8 cellular contexts compared by ENCODE assay signal in the genomic region with DNA sequence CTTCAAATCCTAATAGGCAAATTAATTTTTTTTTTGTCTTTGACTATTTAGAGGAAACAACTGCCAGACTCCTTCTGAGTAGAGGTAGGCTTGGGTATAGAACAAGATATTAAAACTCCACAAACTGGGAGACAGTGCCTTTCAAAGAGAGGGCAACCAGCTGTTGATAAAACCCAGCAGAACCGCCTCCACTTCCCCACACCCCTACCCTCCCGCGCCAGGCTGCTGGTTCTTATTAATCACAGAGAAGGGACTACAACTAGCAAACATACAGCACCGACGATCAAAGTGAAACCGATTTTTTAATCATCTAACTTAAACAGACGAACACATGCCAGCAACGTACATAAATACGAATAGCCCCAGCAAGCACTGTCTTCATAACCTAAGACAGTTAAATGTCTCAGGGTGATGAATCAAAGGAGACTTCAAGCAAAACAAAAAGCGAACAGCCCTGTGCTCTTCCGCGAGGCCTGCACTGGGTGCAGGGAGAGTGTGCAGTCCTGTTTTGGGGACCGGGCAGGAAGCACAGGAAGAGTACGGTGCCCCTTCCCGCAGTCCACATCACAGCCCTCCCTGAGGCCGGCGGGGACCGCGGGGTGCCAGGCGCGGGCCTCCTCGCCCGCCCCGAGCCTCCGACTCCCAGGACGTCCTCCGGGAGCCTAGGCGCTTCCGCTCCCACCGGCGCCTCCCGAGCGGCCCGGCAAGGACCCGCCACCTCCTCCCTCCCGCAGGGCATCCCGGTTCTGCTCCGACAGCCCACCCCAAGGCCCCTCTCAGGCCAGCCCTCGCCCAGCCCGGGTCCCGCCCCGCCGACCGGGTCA.
A peak's percentile ranks its signal among the peaks of the same experiment; 100 is the strongest.
DNase-seq lines count a peak whose midpoint lies in the region; FAIRE-seq and TF ChIP-seq lines count a peak whose summit lies in the region.

No MANE protein-coding gene starts in this region.

- peak overlapping the region; percentile 35 for H2BK5ac ChIP-seq in mesenchymal stem cell (ENCODE audit: low read depth, low read length, poor library complexity, severe bottlenecking)

- H3K4ac ChIP-seq in mesenchymal stem cell (ENCODE audit: low read depth in 1 of 2, low read length in 2 of 2), result peak overlapping the region; percentile 13 to 93

- no peak overlapping the region for H2AK5ac ChIP-seq in mesenchymal stem cell (ENCODE audit: low read length, severe bottlenecking)

- no peak for FAIRE-seq in H54 (lab: Jason Lieb, UNC)

- H3K36me3 ChIP-seq in effector memory CD4-positive, alpha-beta T cell (ENCODE audit: control insufficient read depth, insufficient read depth, low read length), result no peaks in the 10 kb centered on the region
- H3K36me3 ChIP-seq in mesenchymal stem cell (ENCODE audit: control insufficient read depth in 1 of 2, insufficient read depth in 2 of 2, low read depth in 1 of 2, low read length in 2 of 2), result no peaks in the 10 kb centered on the region

- H4K8ac ChIP-seq in mesenchymal stem cell (ENCODE audit: low read length), result peak overlapping the region; percentile 84

- H3K9ac ChIP-seq in mesenchymal stem cell (ENCODE audit: low read length), result peak overlapping the region; percentile 91

- peak overlapping the region; percentile 61 to 85 for H3K18ac ChIP-seq in mesenchymal stem cell (ENCODE audit: low read depth in 1 of 2, low read length in 2 of 2)

- H3K4me3 ChIP-seq in GM12865 (ENCODE audit: low read depth, low read length) (peak overlapping the region; percentile 67), mesenchymal stem cell (ENCODE audit: insufficient read depth in 1 of 2, low read depth in 1 of 2, low read length in 2 of 2) (peak overlapping the region; percentile 81 to 86)
- peak overlapping the region; percentile 87 for H3K4me3 ChIP-seq in effector memory CD4-positive, alpha-beta T cell (ENCODE audit: insufficient read depth, low read depth, low read length, poor library complexity, severe bottlenecking)

- no peaks in the 10 kb centered on the region for H3K27me3 ChIP-seq in effector memory CD4-positive, alpha-beta T cell (replicated peaks; ENCODE audit: control insufficient read depth, insufficient read depth, low read length, poor library complexity, severe bottlenecking)
- H3K27me3 ChIP-seq in mesenchymal stem cell (ENCODE audit: control insufficient read depth in 1 of 2, insufficient read depth in 1 of 2, low read length in 2 of 2), result no peaks in the 10 kb centered on the region

- no peak overlapping the region for H3K23ac ChIP-seq in mesenchymal stem cell (ENCODE audit: low read length in 2 of 2)

- TF ChIP-seq POLR2A in H54 (IDR thresholded peaks at IDR 0.05; ENCODE audit: low read depth, low read length), result 0 out of 2 replicates have a peak, but pooled peaks have one; percentile 19

- DNase-seq in GM12865 (ENCODE audit: low read depth) (peak; percentile 40), H54 (ENCODE audit: insufficient read length, low spot score) (peak; percentile 68), LoVo (ENCODE audit: low spot score) (peak; percentile 18), mesenchymal stem cell (peak; percentile 84), NOMO-1 treated with DMSO at 0.1 percent for 48 hours (lab: John Stamatoyannopoulos, UW; ENCODE audit: unreplicated experiment) (no peak)
- peak; percentile 56 for DNase-seq in activated CD4-positive, alpha-beta T cell treated with anti-CD3 and anti-CD28 coated beads, Interleukin-2, amount 50 U/mL, for 4 hours
- peak in 1 of 3 donors; percentile 5 for DNase-seq in effector memory CD4-positive, alpha-beta T cell
- peak; percentile 42 to 45 for DNase-seq in stimulated activated CD8-positive, alpha-beta memory T cell treated with anti-CD3 and anti-CD28 coated beads, Interleukin-7, amount 100 ng/mL, for 4 hours (ENCODE audit: low read depth in 2 of 2)

- peak overlapping the region; percentile 86 for H2BK15ac ChIP-seq in mesenchymal stem cell (ENCODE audit: low read depth, poor library complexity, severe bottlenecking)

- H3K79me1 ChIP-seq in mesenchymal stem cell (replicated peaks; ENCODE audit: low read length, poor library complexity, severe bottlenecking), result peaks cover 11% of the 10 kb centered on the region

- peak overlapping the region; percentile 27 for H2BK120ac ChIP-seq in mesenchymal stem cell (ENCODE audit: low read depth, low read length)

- H2BK12ac ChIP-seq in mesenchymal stem cell (ENCODE audit: low read length in 2 of 2), result peak overlapping the region in 1 of 2 experiments; percentile 42

- H4K91ac ChIP-seq in mesenchymal stem cell (ENCODE audit: low read length), result peak overlapping the region; percentile 57

- no peaks in the 10 kb centered on the region for H3K9me3 ChIP-seq in effector memory CD4-positive, alpha-beta T cell (ENCODE audit: control insufficient read depth, low read length)
- H3K9me3 ChIP-seq in mesenchymal stem cell (ENCODE audit: control insufficient read depth, low read length), result no peaks in the 10 kb centered on the region

- TF ChIP-seq CTCF in GM12865 (IDR thresholded peaks at IDR 0.05; ENCODE audit: insufficient read depth, low read depth, low read length, missing control alignments), result no peak

- H2AFZ ChIP-seq in mesenchymal stem cell (ENCODE audit: low read depth, low read length), result peak overlapping the region; percentile 66

- H3K14ac ChIP-seq in mesenchymal stem cell (ENCODE audit: low read length in 2 of 2), result peak overlapping the region in 1 of 2 experiments; percentile 99

- H3K4me1 ChIP-seq in effector memory CD4-positive, alpha-beta T cell (ENCODE audit: control insufficient read depth, insufficient read depth, low read length, poor library complexity, severe bottlenecking), result peaks cover 3% of the 10 kb centered on the region
- peaks cover 8% of the 10 kb centered on the region for H3K4me1 ChIP-seq in mesenchymal stem cell (ENCODE audit: control insufficient read depth, insufficient read depth, low read depth, low read length)

- WGBS in mesenchymal stem cell, result under 1% methylated on average over 27 of the region's 44 CpGs

- H3K27ac ChIP-seq in effector memory CD4-positive, alpha-beta T cell (ENCODE audit: insufficient read depth, low read length, poor library complexity, severe bottlenecking), result peak overlapping the region; percentile 71
- H3K27ac ChIP-seq in mesenchymal stem cell (ENCODE audit: low read length, poor library complexity, severe bottlenecking), result peak overlapping the region; percentile 93

- H3K4me2 ChIP-seq in mesenchymal stem cell (ENCODE audit: low read length, poor library complexity, severe bottlenecking), result peak overlapping the region; percentile 98
